ENCODE assay signal across 22 cellular contexts in genomic region chr16:17372383-17372782, GRCh38.
A peak's percentile ranks its signal among the peaks of the same experiment; 100 is the strongest.
DNase-seq lines count a peak whose midpoint lies in the region; ATAC-seq, FAIRE-seq and TF ChIP-seq lines count a peak whose summit lies in the region.
"Had no signal": no experiment of that assay in that cellular context is flagged by ENCODE, and none has a peak within 500 bp of the region (broad histone marks: within the 10 kb centered on the region; RNA-seq: fewer than 3 reads in every experiment).

No MANE protein-coding gene starts in this region.

- POLR2A ChIA-PET in GM12878 (lab: Charles Lee), result interaction anchor here (1.0 to 4.3 kb wide), 3 partner anchors 27 to 95 kb away, joined by 3 to 46 read pairs (median 3); no protein-coding TSS in a partner anchor
- POLR2A ChIA-PET in naive thymus-derived CD4-positive, alpha-beta T cell (lab: Charles Lee), result interaction anchor here (0.5 to 3.5 kb wide), 4 partner anchors 9 to 127 kb away, joined by 3 to 22 read pairs (median 3); no protein-coding TSS in a partner anchor

- intact Hi-C loops in activated CD4-positive, alpha-beta T cell treated with anti-CD3 and anti-CD28 coated beads, Interleukin-2, amount 10 ng/mL, durations not matched to agents 24 days and 14 days (cut with micrococcal nuclease), result no loop called here
- intact Hi-C loops in GM12878 (cut with micrococcal nuclease; ENCODE audit: unreplicated experiment) (no loop called here), lower leg skin (cut with DNase I; ENCODE audit: low total_unique reads) (no loop called here)
- intact Hi-C loops in naive thymus-derived CD4-positive, alpha-beta T cell (cut with micrococcal nuclease), result loop anchor here in 1 of 2 donors (5.0 to 10.0 kb wide), 2 partner anchors 95 to 508 kb away; no protein-coding TSS in a partner anchor

- no TSS peak for BruUV-seq in GM12878 (replicated peaks; lab: Mats Ljungman, UMichigan)

- H3K4me1 Mint-ChIP-seq in activated CD4-positive, alpha-beta T cell treated with anti-CD3 and anti-CD28 coated beads, Interleukin-2, amount 10 ng/mL, durations not matched to agents 24 days and 14 days, result peaks cover 73% of the 10 kb centered on the region
- H3K4me1 Mint-ChIP-seq in naive thymus-derived CD4-positive, alpha-beta T cell, result peaks cover 48 to 93% (median 88%) of the 10 kb centered on the region in 7 donors

- H3K4me3 Mint-ChIP-seq in activated CD4-positive, alpha-beta T cell treated with anti-CD3 and anti-CD28 coated beads, Interleukin-2, amount 10 ng/mL, durations not matched to agents 24 days and 14 days, result no peak overlapping the region
- peak overlapping the region in 5 of 10 donors; percentile 6 to 27 (median 21) for H3K4me3 Mint-ChIP-seq in naive thymus-derived CD4-positive, alpha-beta T cell
- H3K4me3 Mint-ChIP-seq: CD8-positive, alpha-beta T cell; stimulated activated effector memory CD8-positive, alpha-beta T cell treated with anti-CD3 and anti-CD28 coated beads, Interleukin-12 subunit alpha, Interleukin-12 subunit beta, amount 100 ng/mL, for 72 hours; T-helper 1 cell treated with Interleukin-12 subunit alpha and Interleukin-12 subunit beta and Interleukin-4 antibody, amounts not matched to agents 30 μg/mL and 1 μg/mL, for 36 hours had no signal

- no peak for TF ChIP-seq RAD21 in GM12878 (IDR thresholded peaks at IDR 0.05; ENCODE audit: insufficient read depth, low read depth, low read length)

- CTCF ChIA-PET in GM12878 (lab: Yijun Ruan, JAX), result interaction anchor here (2.3 to 5.5 kb wide), 4 partner anchors 26 to 96 kb away, joined by 7 to 47 read pairs (median 28); no protein-coding TSS in a partner anchor
- CTCF ChIA-PET in naive thymus-derived CD4-positive, alpha-beta T cell (lab: Charles Lee), result interaction anchor here (0.5 to 1.5 kb wide), 4 partner anchors 20 to 159 kb away, joined by 3 to 7 read pairs (median 6); no protein-coding TSS in a partner anchor

- no peak overlapping the region for H3K9ac ChIP-seq in GM12878 (ENCODE audit: control insufficient read depth, insufficient read depth, low read length)

- no peak for TF ChIP-seq CTCF in GM12878 (IDR thresholded peaks at IDR 0.05 in 2 of 3, conservative IDR thresholded peaks at IDR 0.05 in 1 of 3; ENCODE audit: control insufficient read depth in 2 of 3, extremely low read depth in 1 of 3, insufficient read depth in 1 of 3, low read depth in 3 of 3, low read length in 3 of 3)
- TF ChIP-seq CTCF in lower leg skin (IDR thresholded peaks at IDR 0.05), result no peak

- SMC1A ChIA-PET in GM12878 (lab: Charles Lee; ENCODE audit: uncharacterized antibody, unreplicated experiment), result interaction anchor here (1.0 to 22.0 kb wide), 9 partner anchors 12 to 110 kb away, joined by 3 to 303 read pairs (median 5); no protein-coding TSS in a partner anchor

- TF ChIP-seq POLR2A in GM12878 (IDR thresholded peaks at IDR 0.05; ENCODE audit: low read depth, low read length), result no peak
- no peak for TF ChIP-seq POLR2A in lower leg skin (IDR thresholded peaks at IDR 0.05)

- peak; percentile 59 for DNase-seq in activated CD4-positive, alpha-beta T cell treated with anti-CD3 and anti-CD28 coated beads, Interleukin-2, amount 10 ng/mL, durations not matched to agents 24 days and 14 days
- no peak for DNase-seq in activated CD4-positive, alpha-beta T cell treated with anti-CD3 and anti-CD28 coated beads for 1 hour
- DNase-seq in NAMALWA (ENCODE audit: low spot score) (peak; percentile 14), GM12878 (ENCODE audit: low read depth, low spot score) (no peak), hypothalamus (lab: John Stamatoyannopoulos, UW) (no peak), lower leg skin (ENCODE audit: low spot score in 2 of 2) (no peak)
- no peak for DNase-seq in naive thymus-derived CD4-positive, alpha-beta T cell
- DNase-seq: activated CD8-positive, alpha-beta memory T cell treated with anti-CD3 and anti-CD28 coated beads, Interleukin-2, amount 50 U/mL, for 4 hours; activated gamma-delta T cell; aorta; CD8-positive, alpha-beta T cell; DMS79 treated with DMSO at 0.1 percent for 48 hours; GOT3; left cardiac atrium; MM.1S; NCI-H187 treated with DMSO at 0.1 percent for 48 hours; NCI-H446 treated with DMSO at 0.1 percent for 48 hours; thyroid gland had no signal

- FAIRE-seq in GM12878 (lab: Jason Lieb, UNC), result no peak

- H3K79me2 ChIP-seq in GM12878 (ENCODE audit: control insufficient read depth, insufficient read depth, low read length), result no peaks in the 10 kb centered on the region

- H3K9me3 ChIP-seq in GM12878 (replicated peaks; ENCODE audit: control insufficient read depth, insufficient read depth, low read length), result no peaks in the 10 kb centered on the region
- no peaks in the 10 kb centered on the region for H3K9me3 ChIP-seq in naive thymus-derived CD4-positive, alpha-beta T cell (ENCODE audit: control insufficient read depth in 2 of 3, low read length in 3 of 3)
- H3K9me3 ChIP-seq: thyroid gland had no signal

- H3K9me3 Mint-ChIP-seq in activated CD4-positive, alpha-beta T cell treated with anti-CD3 and anti-CD28 coated beads, Interleukin-2, amount 10 ng/mL, durations not matched to agents 24 days and 14 days, result peaks cover 5% of the 10 kb centered on the region
- H3K9me3 Mint-ChIP-seq in naive thymus-derived CD4-positive, alpha-beta T cell, result peaks cover 0 to 9% (median 0%) of the 10 kb centered on the region in 11 donors
- H3K9me3 Mint-ChIP-seq: CD8-positive, alpha-beta T cell; stimulated activated effector memory CD8-positive, alpha-beta T cell treated with anti-CD3 and anti-CD28 coated beads, Interleukin-12 subunit alpha, Interleukin-12 subunit beta, amount 100 ng/mL, for 72 hours; T-helper 1 cell treated with Interleukin-12 subunit alpha and Interleukin-12 subunit beta and Interleukin-4 antibody, amounts not matched to agents 30 μg/mL and 1 μg/mL, for 36 hours had no signal

- H4K20me1 ChIP-seq in GM12878 (ENCODE audit: control insufficient read depth, insufficient read depth), result no peaks in the 10 kb centered on the region

- H2AFZ ChIP-seq in GM12878 (ENCODE audit: control insufficient read depth, low read depth, low read length), result no peak overlapping the region

- RAD21 ChIA-PET in GM12878 (lab: Charles Lee; ENCODE audit: unreplicated experiment), result interaction anchor here (1.7 to 13.5 kb wide), 7 partner anchors 28 to 111 kb away, joined by 3 to 162 read pairs (median 24); no protein-coding TSS in a partner anchor

- H3K4me3 ChIP-seq in GM12878 (no peak overlapping the region), lower leg skin (ENCODE audit: low read depth, poor library complexity, severe bottlenecking) (no peak overlapping the region)
- no peak overlapping the region for H3K4me3 ChIP-seq in naive thymus-derived CD4-positive, alpha-beta T cell (ENCODE audit: low read length)
- H3K4me3 ChIP-seq: thyroid gland had no signal

- no peak overlapping the region for H3K4me2 ChIP-seq in GM12878 (ENCODE audit: control insufficient read depth, insufficient read depth)

- H3K27ac ChIP-seq in GM12878 (ENCODE audit: control insufficient read depth, insufficient read depth), result no peak overlapping the region
- no peak overlapping the region for H3K27ac ChIP-seq in naive thymus-derived CD4-positive, alpha-beta T cell (ENCODE audit: low read depth, low read length)
- H3K27ac ChIP-seq: thyroid gland had no signal

- TF ChIP-seq EP300 in GM12878 (IDR thresholded peaks at IDR 0.05; ENCODE audit: borderline replicate concordance in 1 of 2, control insufficient read depth in 1 of 2, low read depth in 2 of 2, low read length in 2 of 2), result no peak

- H3K27ac Mint-ChIP-seq in activated CD4-positive, alpha-beta T cell treated with anti-CD3 and anti-CD28 coated beads, Interleukin-2, amount 10 ng/mL, durations not matched to agents 24 days and 14 days, result no peak overlapping the region
- peak overlapping the region in 8 of 9 donors; percentile 51 to 100 (median 99) for H3K27ac Mint-ChIP-seq in naive thymus-derived CD4-positive, alpha-beta T cell
- H3K27ac Mint-ChIP-seq: T-helper 1 cell treated with Interleukin-12 subunit alpha and Interleukin-12 subunit beta and Interleukin-4 antibody, amounts not matched to agents 30 μg/mL and 1 μg/mL, for 36 hours had no signal

- in situ Hi-C loops in GM12878 (cut with MboI), result no loop called here

- H3K36me3 ChIP-seq in GM12878 (ENCODE audit: control insufficient read depth in 2 of 2, insufficient read depth in 2 of 2, low read length in 1 of 2), result no peaks in the 10 kb centered on the region
- H3K36me3 ChIP-seq in naive thymus-derived CD4-positive, alpha-beta T cell (ENCODE audit: control insufficient read depth in 2 of 3, insufficient read depth in 3 of 3, low read length in 3 of 3), result no peaks in the 10 kb centered on the region
- H3K36me3 ChIP-seq: thyroid gland had no signal

- no peaks in the 10 kb centered on the region for H3K27me3 Mint-ChIP-seq in activated CD4-positive, alpha-beta T cell treated with anti-CD3 and anti-CD28 coated beads, Interleukin-2, amount 10 ng/mL, durations not matched to agents 24 days and 14 days
- H3K27me3 Mint-ChIP-seq in naive thymus-derived CD4-positive, alpha-beta T cell, result no peaks in the 10 kb centered on the region

- ATAC-seq in GM12878, result no peak
- no peak for ATAC-seq in naive thymus-derived CD4-positive, alpha-beta T cell
- no peak for ATAC-seq in GM21529 (IDR thresholded peaks at IDR 0.05; ENCODE audit: unreplicated experiment)
- ATAC-seq: CD8-positive, alpha-beta T cell; left cardiac atrium; Right ventricle myocardium inferior; stimulated activated effector memory CD8-positive, alpha-beta T cell treated with anti-CD3 and anti-CD28 coated beads, Interleukin-12 subunit alpha, Interleukin-12 subunit beta, amount 100 ng/mL, for 72 hours had no signal

- 58% methylated on average over 5 of the region's 5 CpGs for WGBS in GM12878 (ENCODE audit: insufficient coverage, insufficient replicate concordance, low lambda C conversion rate, missing lambda C conversion rate)
- WGBS in lower leg skin, 2 donors, result 88 to 90% methylated on average over 5 of the region's 5 CpGs

- peaks cover 53% of the 10 kb centered on the region for H3K4me1 ChIP-seq in GM12878 (ENCODE audit: control insufficient read depth, insufficient read depth, low read length)
- H3K4me1 ChIP-seq in naive thymus-derived CD4-positive, alpha-beta T cell (ENCODE audit: control insufficient read depth in 2 of 2, insufficient read depth in 2 of 2, low read length in 2 of 2), result peaks cover 61 to 71% of the 10 kb centered on the region in 2 donors

- H3K27me3 ChIP-seq in GM12878 (replicated peaks in 1 of 2; ENCODE audit: control insufficient read depth in 2 of 2, insufficient read depth in 2 of 2, low read length in 1 of 2), result no peaks in the 10 kb centered on the region
- no peaks in the 10 kb centered on the region for H3K27me3 ChIP-seq in naive thymus-derived CD4-positive, alpha-beta T cell (ENCODE audit: control insufficient read depth in 2 of 2, insufficient read depth in 2 of 2, low read length in 2 of 2)
- H3K27me3 ChIP-seq: thyroid gland had no signal

- H3K36me3 Mint-ChIP-seq in activated CD4-positive, alpha-beta T cell treated with anti-CD3 and anti-CD28 coated beads, Interleukin-2, amount 10 ng/mL, durations not matched to agents 24 days and 14 days (ENCODE audit: low read depth), result peaks cover 9% of the 10 kb centered on the region
- H3K36me3 Mint-ChIP-seq in naive thymus-derived CD4-positive, alpha-beta T cell, result peaks cover 0 to 24% (median 0%) of the 10 kb centered on the region in 5 donors
- H3K36me3 Mint-ChIP-seq: CD8-positive, alpha-beta T cell had no signal

TF ChIP-seq in GM12878, 131 proteins besides CTCF, POLR2A, EP300 and RAD21 (continues in another document):
- TF ChIP-seq FOXK2 (IDR thresholded peaks at IDR 0.05), result no peak

Comparison
In these comparisons a context has a peak if more than half of its experiments do, and no peak if none do; other contexts are left out.
1. DNase-seq: peak in activated CD4-positive, alpha-beta T cell treated with anti-CD3 and anti-CD28 coated beads, Interleukin-2, amount 10 ng/mL, durations not matched to agents 24 days and 14 days (single experiment) and NAMALWA (single experiment); none in activated CD4-positive, alpha-beta T cell treated with anti-CD3 and anti-CD28 coated beads for 1 hour (single experiment), GM12878 (single experiment), naive thymus-derived CD4-positive, alpha-beta T cell (0 of 9), hypothalamus (0 of 51) and lower leg skin (0 of 2).